In genomic region chr14:105888151-105888550, GRCh38 we compare ENCODE assay signal across 15 cellular contexts.
"Had no signal": no experiment of that assay in that cellular context is flagged by ENCODE, and none has a peak within 500 bp of the region (broad histone marks: within the 10 kb centered on the region; RNA-seq: fewer than 3 reads in every experiment).

No MANE protein-coding gene starts in this region.

- H3K36me3 ChIP-seq: adrenal gland, tibial nerve had no signal

- H3K27me3 Mint-ChIP-seq: stimulated activated naive B cell treated with anti-CD40 and anti-IgM and Interleukin-4, amounts not matched to agents 10 μg/mL and 1 μg/mL and 100 μg/mL, for 72 hours had no signal

- H3K9me3 ChIP-seq: adrenal gland had no signal

- H3K4me2 ChIP-seq: hepatocyte, smooth muscle cell had no signal

- H3K4me1 Mint-ChIP-seq: neural crest cell had no signal

- H2AFZ ChIP-seq: hepatocyte, parathyroid adenoma had no signal

- H3K4me1 ChIP-seq: adrenal gland, parathyroid adenoma, tibial nerve had no signal

- H3K27ac Mint-ChIP-seq: activated T-cell treated with anti-CD3 and anti-CD28 coated beads, Interleukin-2, amount 50 U/mL, for 72 hours; effector memory CD8-positive, alpha-beta T cell had no signal

- H3K79me2 ChIP-seq: hepatocyte, parathyroid adenoma had no signal

- H3K4me3 ChIP-seq: adrenal gland, hepatocyte, smooth muscle cell, tibial nerve had no signal

- H3K27ac ChIP-seq: adrenal gland, hepatocyte, parathyroid adenoma, tibial nerve had no signal

- FAIRE-seq: kidney, TTC549 had no signal

- H3K9me3 Mint-ChIP-seq: activated T-cell treated with anti-CD3 and anti-CD28 coated beads, Interleukin-2, amount 50 U/mL, for 72 hours; effector memory CD8-positive, alpha-beta T cell; stimulated activated naive B cell treated with anti-CD40 and anti-IgM and Interleukin-4, amounts not matched to agents 10 μg/mL and 1 μg/mL and 100 μg/mL, for 72 hours had no signal

- H3K4me3 Mint-ChIP-seq: activated T-cell treated with anti-CD3 and anti-CD28 coated beads, Interleukin-2, amount 50 U/mL, for 72 hours; effector memory CD8-positive, alpha-beta T cell; neural crest cell had no signal

- DNase-seq: activated CD4-positive, alpha-beta T cell treated with anti-CD3 and anti-CD28 coated beads, Interleukin-2, amount 50 U/mL, for 4 hours; activated naive CD4-positive, alpha-beta T cell treated with Interleukin-2 at 50 U/mL for 16 hours; activated T-cell treated with anti-CD3 and anti-CD28 coated beads, Interleukin-2, amount 50 U/mL, for 72 hours; central memory CD4-positive, alpha-beta T cell; effector memory CD8-positive, alpha-beta T cell; mesendoderm; stimulated activated naive B cell treated with anti-CD40 and anti-IgM and Interleukin-4, amounts not matched to agents 10 μg/mL and 1 μg/mL and 100 μg/mL, for 72 hours had no signal

- ATAC-seq: activated T-cell treated with anti-CD3 and anti-CD28 coated beads, Interleukin-2, amount 50 U/mL, for 72 hours; effector memory CD8-positive, alpha-beta T cell; stimulated activated naive B cell treated with anti-CD40 and anti-IgM and Interleukin-4, amounts not matched to agents 10 μg/mL and 1 μg/mL and 100 μg/mL, for 72 hours had no signal

- H3K27me3 ChIP-seq: adrenal gland, hepatocyte, tibial nerve had no signal

- H3K9ac ChIP-seq: parathyroid adenoma had no signal
